ENCODE assay signal across 8 cellular contexts in the genomic region with DNA sequence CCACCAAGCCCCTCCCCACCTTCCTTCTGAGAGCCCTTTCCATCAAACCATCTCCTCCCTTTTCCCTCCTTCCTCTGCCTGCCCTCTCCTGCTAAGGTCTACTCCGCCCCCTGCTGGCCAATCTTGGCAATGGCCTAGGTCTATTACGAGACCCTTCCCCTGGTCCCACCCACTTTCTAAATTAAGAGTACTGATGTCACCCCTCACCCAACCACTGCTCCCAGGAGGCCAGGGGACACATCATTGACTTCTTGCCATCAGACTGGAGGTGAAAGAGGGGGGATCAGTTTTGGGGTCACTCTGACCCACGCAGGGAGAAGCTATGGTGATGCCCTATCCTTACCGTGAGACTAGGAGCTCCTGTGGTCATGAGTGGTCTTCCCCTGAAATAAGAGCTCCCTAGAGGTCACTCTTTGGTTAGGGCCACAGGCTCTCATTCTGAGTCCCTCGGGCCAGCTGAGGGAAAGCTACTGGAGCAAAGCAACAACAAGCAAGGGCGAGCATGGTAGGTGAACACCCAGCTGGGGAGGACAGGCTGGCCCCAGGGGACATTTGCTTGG. TPM values are rescaled to one million over a fixed set of nuclear protein-coding genes. Genes with fewer than 3 reads are reported as not detected.
DNase-seq lines count a peak whose midpoint lies in the region; ATAC-seq and TF ChIP-seq lines count a peak whose summit lies in the region.

No MANE protein-coding gene starts in this region.

- no peak overlapping the region for H3K27ac Mint-ChIP-seq in activated naive CD8-positive, alpha-beta T cell treated with anti-CD3 and anti-CD28 coated beads, Interleukin-2, amount 50 U/mL, for 24 hours

- peak; percentile 94 for TF ChIP-seq CTCF in left ventricle myocardium inferior (IDR thresholded peaks at IDR 0.05; ENCODE audit: borderline replicate concordance)

- peak; percentile 39 for DNase-seq in GDM1 (lab: John Stamatoyannopoulos, UW)
- DNase-seq in NCI-H1436 treated with DMSO at 0.1 percent for 48 hours (lab: John Stamatoyannopoulos, UW) = peak; percentile 63
- DNase-seq in T follicular helper cell (ENCODE audit: low read depth) = peak; percentile 61
- peak; percentile 87 for DNase-seq in activated naive CD8-positive, alpha-beta T cell treated with anti-CD3 and anti-CD28 coated beads, Interleukin-2, amount 50 U/mL, for 24 hours
- DNase-seq in left ventricle myocardium inferior = peak; percentile 68
- DNase-seq in sciatic nerve (ENCODE audit: low spot score) = peak; percentile 91

- H3K4me3 ChIP-seq in left ventricle myocardium inferior = no peak overlapping the region

- intact Hi-C loops in left ventricle myocardium inferior (cut with micrococcal nuclease) = loop anchor here (5.0 kb wide), 1 partner anchor 143 kb away; no protein-coding TSS in a partner anchor
- intact Hi-C loops in sciatic nerve (cut with DNase I) = loop anchor here (5.0 kb wide), 1 partner anchor 143 kb away; no protein-coding TSS in a partner anchor

- H3K4me1 Mint-ChIP-seq in activated naive CD8-positive, alpha-beta T cell treated with anti-CD3 and anti-CD28 coated beads, Interleukin-2, amount 50 U/mL, for 24 hours = no peaks in the 10 kb centered on the region

- H3K27ac ChIP-seq in left ventricle myocardium inferior (replicated peaks) = no peak overlapping the region

- H3K36me3 ChIP-seq in left ventricle myocardium inferior = no peaks in the 10 kb centered on the region

- H3K4me1 ChIP-seq in left ventricle myocardium inferior = peaks cover 12% of the 10 kb centered on the region

- H3K27me3 Mint-ChIP-seq in activated naive CD8-positive, alpha-beta T cell treated with anti-CD3 and anti-CD28 coated beads, Interleukin-2, amount 50 U/mL, for 24 hours = peaks cover 22% of the 10 kb centered on the region

- ATAC-seq in activated naive CD8-positive, alpha-beta T cell treated with anti-CD3 and anti-CD28 coated beads, Interleukin-2, amount 50 U/mL, for 24 hours = peak; percentile 52
- peak; percentile 55 for ATAC-seq in sciatic nerve
- no peak for ATAC-seq in HG03571 (IDR thresholded peaks at IDR 0.05; ENCODE audit: unreplicated experiment)
- no peak for ATAC-seq in GM19452 (IDR thresholded peaks at IDR 0.05; ENCODE audit: unreplicated experiment)

- no peaks in the 10 kb centered on the region for H3K36me3 Mint-ChIP-seq in activated naive CD8-positive, alpha-beta T cell treated with anti-CD3 and anti-CD28 coated beads, Interleukin-2, amount 50 U/mL, for 24 hours (ENCODE audit: low read depth)

- H3K9me3 ChIP-seq in left ventricle myocardium inferior (replicated peaks) = no peaks in the 10 kb centered on the region

- no peaks in the 10 kb centered on the region for H3K27me3 ChIP-seq in left ventricle myocardium inferior (ENCODE audit: low read depth)

- no peaks in the 10 kb centered on the region for H3K9me3 Mint-ChIP-seq in activated naive CD8-positive, alpha-beta T cell treated with anti-CD3 and anti-CD28 coated beads, Interleukin-2, amount 50 U/mL, for 24 hours

- no peak overlapping the region for H3K4me3 Mint-ChIP-seq in activated naive CD8-positive, alpha-beta T cell treated with anti-CD3 and anti-CD28 coated beads, Interleukin-2, amount 50 U/mL, for 24 hours

RNA-seq across cellular contexts. Expression of a gene that starts 34.6 kb away (rescaled TPM):
- not detected for total RNA-seq in left ventricle myocardium inferior
- 0.85 TPM for total RNA-seq in sciatic nerve

RNA-seq across cellular contexts. Expression of a gene that starts 40.7 kb away (rescaled TPM):
- total RNA-seq in left ventricle myocardium inferior (336 TPM), sciatic nerve (1,022 TPM)

RNA-seq across cellular contexts. Expression of a gene that starts 45.7 kb away (rescaled TPM):
- not detected for total RNA-seq in left ventricle myocardium inferior
- total RNA-seq in sciatic nerve = not detected

RNA-seq across cellular contexts. Expression of a gene that starts 50.5 kb away (rescaled TPM):
- 137 TPM for total RNA-seq in left ventricle myocardium inferior
- total RNA-seq in sciatic nerve = 258 TPM

RNA-seq across cellular contexts. Expression of a gene that starts 54.0 kb away (rescaled TPM):
- total RNA-seq in left ventricle myocardium inferior = 0.36 TPM
- total RNA-seq in sciatic nerve = not detected

Comparison
In these comparisons a context has a peak if more than half of its experiments do, and no peak if none do; other contexts are left out.
1. DNase-seq: peak in every context shown above with its lines; median percentile 91 in sciatic nerve; 87 in activated naive CD8-positive, alpha-beta T cell treated with anti-CD3 and anti-CD28 coated beads, Interleukin-2, amount 50 U/mL, for 24 hours; 68 in left ventricle myocardium inferior; 63 in NCI-H1436 treated with DMSO at 0.1 percent for 48 hours; 61 in T follicular helper cell; 39 in GDM1.
2. ATAC-seq: peak in activated naive CD8-positive, alpha-beta T cell treated with anti-CD3 and anti-CD28 coated beads, Interleukin-2, amount 50 U/mL, for 24 hours (single experiment) and sciatic nerve (single experiment); none in HG03571 (single experiment) and GM19452 (single experiment).